In genomic region chr17:42276609-42277341, GRCh38 we compare ENCODE assay signal across 8 cellular contexts. TPM values are rescaled to one million over a fixed set of nuclear protein-coding genes. Genes with fewer than 3 reads are reported as not detected.
DNase-seq lines count a peak whose midpoint lies in the region; ATAC-seq, FAIRE-seq and TF ChIP-seq lines count a peak whose summit lies in the region.

No MANE protein-coding gene starts in this region.

- H3K4me1 ChIP-seq in colonic mucosa: peaks cover 7% of the 10 kb centered on the region
- H3K4me1 ChIP-seq in left lung: peaks cover 3 to 47% of the 10 kb centered on the region in 2 donors

- H3K4me3 ChIP-seq in colonic mucosa (peak overlapping the region; percentile 65), left lung (peak overlapping the region; percentile 82 to 84)

- peak; percentile 31 for DNase-seq in NCI-H345 (lab: John Stamatoyannopoulos, UW)
- no peak for DNase-seq in NCI-H345 treated with DMSO at 0.1 percent for 48 hours (lab: John Stamatoyannopoulos, UW; ENCODE audit: unreplicated experiment)
- peak; percentile 78 for DNase-seq in HK-2 (ENCODE audit: unreplicated experiment)
- DNase-seq in SW480 (ENCODE audit: low spot score): peak; percentile 65
- peak; percentile 76 for DNase-seq in colonic mucosa
- DNase-seq in left lung: peak; percentile 89 to 91
- DNase-seq in stimulated activated CD8-positive, alpha-beta memory T cell treated with anti-CD3 and anti-CD28 coated beads, Interleukin-4, amount 100 ng/mL, for 48 hours: peak; percentile 48
- DNase-seq in GM19239 (ENCODE audit: insufficient read length, low spot score): no peak

- H3K9ac ChIP-seq in colonic mucosa (ENCODE audit: low read depth in 2 of 2, low read length in 2 of 2): peak overlapping the region; percentile 67 to 88

- H3K27ac ChIP-seq in colonic mucosa: peak overlapping the region; percentile 76
- peak overlapping the region; percentile 85 to 93 for H3K27ac ChIP-seq in left lung

- no peak for FAIRE-seq in GM19239 (lab: Jason Lieb, UNC)

- intact Hi-C loops in colonic mucosa (cut with DNase I) (no loop called here), left lung (cut with DNase I) (no loop called here)

- H3K9me3 ChIP-seq in colonic mucosa: no peaks in the 10 kb centered on the region
- H3K9me3 ChIP-seq in left lung: no peaks in the 10 kb centered on the region

- TF ChIP-seq CTCF in colonic mucosa (IDR thresholded peaks at IDR 0.05): no peak
- no peak for TF ChIP-seq CTCF in left lung (IDR thresholded peaks at IDR 0.05)

- H3K36me3 ChIP-seq in colonic mucosa (no peaks in the 10 kb centered on the region), left lung (no peaks in the 10 kb centered on the region)

- no peaks in the 10 kb centered on the region for H3K27me3 ChIP-seq in colonic mucosa
- H3K27me3 ChIP-seq in left lung: no peaks in the 10 kb centered on the region

- ATAC-seq in left lung: peak; percentile 63

RNA-seq across cellular contexts. Expression of gene STAT5B, which starts 0.6 kb away (rescaled TPM):
- total RNA-seq in colonic mucosa: 10 to 100 TPM; 29.3 to 38.4 TPM
- 10 to 100 TPM; 41.5 to 70.9 TPM for total RNA-seq in left lung

RNA-seq across cellular contexts. Expression of gene STAT5A, which starts 11.5 kb away (rescaled TPM):
- total RNA-seq in colonic mucosa (10 to 100 TPM; 22.0 to 22.4 TPM), left lung (10 to 100 TPM; 29.3 to 47.4 TPM)

Comparison
In these comparisons a context has a peak if more than half of its experiments do, and no peak if none do; other contexts are left out.
1. DNase-seq: peak in NCI-H345 (single experiment), HK-2 (single experiment), SW480 (single experiment), colonic mucosa (single experiment), left lung (2 of 2) and stimulated activated CD8-positive, alpha-beta memory T cell treated with anti-CD3 and anti-CD28 coated beads, Interleukin-4, amount 100 ng/mL, for 48 hours (single experiment); none in NCI-H345 treated with DMSO at 0.1 percent for 48 hours (single experiment) and GM19239 (single experiment).